Comparison of ENCODE assay signal across 1 cellular context in genomic region chr11:32918427-32918826, GRCh38.
TF ChIP-seq lines count a peak whose summit lies in the region.

No MANE protein-coding gene starts in this region.

TF ChIP-seq in WTC11, 78 proteins besides CTCF, POLR2A, EP300 and RAD21 (continued from another document):
- TF ChIP-seq AR (CRISPR knock-in tag; IDR thresholded peaks at IDR 0.05) (no peak), OVOL2 (CRISPR knock-in tag; IDR thresholded peaks at IDR 0.05; ENCODE audit: borderline replicate concordance) (no peak), JUN (CRISPR knock-in tag; IDR thresholded peaks at IDR 0.05) (no peak), MXD4 (CRISPR knock-in tag; IDR thresholded peaks at IDR 0.05; ENCODE audit: borderline replicate concordance) (no peak), ZNF281 (CRISPR knock-in tag; IDR thresholded peaks at IDR 0.05) (no peak), NR2C2 (CRISPR knock-in tag; IDR thresholded peaks at IDR 0.05) (no peak), IRF2 (CRISPR knock-in tag; IDR thresholded peaks at IDR 0.05; ENCODE audit: borderline replicate concordance, low read depth) (no peak), ZNF425 (CRISPR knock-in tag; conservative IDR thresholded peaks at IDR 0.05) (no peak), ZNF416 (CRISPR knock-in tag; IDR thresholded peaks at IDR 0.05) (no peak), E2F5 (CRISPR knock-in tag; IDR thresholded peaks at IDR 0.05) (no peak), ATF6 (CRISPR knock-in tag; IDR thresholded peaks at IDR 0.05) (no peak), FOXJ3 (CRISPR knock-in tag; IDR thresholded peaks at IDR 0.05; ENCODE audit: borderline replicate concordance) (no peak), PRRX2 (CRISPR knock-in tag; IDR thresholded peaks at IDR 0.05) (no peak), ESRRA (CRISPR knock-in tag; IDR thresholded peaks at IDR 0.05; ENCODE audit: borderline replicate concordance) (no peak), ZNF396 (CRISPR knock-in tag; IDR thresholded peaks at IDR 0.05; ENCODE audit: borderline replicate concordance) (no peak)
